9 cellular contexts compared by ENCODE assay signal in the genomic region with DNA sequence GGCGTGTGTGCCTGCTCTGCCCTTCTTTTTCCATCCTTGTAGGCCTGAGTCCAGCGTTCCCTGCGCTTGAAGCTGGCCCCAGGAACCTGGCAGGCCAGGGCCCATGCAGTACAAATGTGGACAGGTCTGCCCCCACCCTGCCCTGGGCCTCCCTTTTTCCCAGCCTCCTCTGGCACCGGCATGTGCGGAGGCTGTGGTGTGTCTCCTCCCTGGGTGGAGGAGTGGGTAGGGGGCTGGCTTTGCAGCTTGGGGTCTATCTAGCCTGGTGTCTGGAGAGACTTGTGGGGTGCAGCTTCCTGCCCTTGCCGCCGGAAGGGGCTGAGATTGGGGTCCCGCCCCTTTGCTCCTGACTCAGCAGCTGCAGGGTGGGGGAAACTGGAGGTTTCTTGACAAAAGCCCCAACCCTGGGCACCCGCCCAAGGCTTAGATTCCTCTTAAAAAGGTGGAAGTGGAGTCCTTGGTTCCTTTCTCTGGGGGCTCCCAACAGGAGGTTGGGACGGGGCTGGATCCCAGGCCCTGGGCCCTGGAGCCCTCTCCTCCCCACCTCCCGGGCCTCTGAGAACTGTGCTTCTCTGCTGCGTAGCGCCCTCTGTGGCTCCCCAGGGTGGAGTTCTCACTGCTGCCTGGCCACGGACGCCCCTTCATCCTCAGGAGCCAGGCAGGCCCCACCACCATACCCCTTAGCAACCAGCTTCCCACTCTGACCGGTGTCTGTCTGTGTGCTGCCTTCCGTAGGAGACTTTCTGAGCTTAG. TPM values are rescaled to one million over a fixed set of nuclear protein-coding genes. Genes with fewer than 3 reads are reported as not detected.
A peak's percentile ranks its signal among the peaks of the same experiment; 100 is the strongest.
DNase-seq lines count a peak whose midpoint lies in the region; ATAC-seq lines count a peak whose summit lies in the region.
"Had no signal": no experiment of that assay in that cellular context is flagged by ENCODE, and none has a peak within 500 bp of the region (broad histone marks: within the 10 kb centered on the region; RNA-seq: fewer than 3 reads in every experiment).

No MANE protein-coding gene starts in this region.

- H3K27me3 Mint-ChIP-seq in activated CD4-positive, alpha-beta T cell treated with anti-CD3 and anti-CD28 coated beads for 36 hours: no peaks in the 10 kb centered on the region
- H3K27me3 Mint-ChIP-seq in activated naive CD8-positive, alpha-beta T cell: no peaks in the 10 kb centered on the region

- CTCF ChIA-PET in activated CD4-positive, alpha-beta T cell treated with anti-CD3 and anti-CD28 coated beads for 36 hours (lab: Charles Lee): no interaction called here

- DNase-seq in activated CD4-positive, alpha-beta T cell treated with anti-CD3 and anti-CD28 coated beads for 36 hours: peak; percentile 60
- no peak for DNase-seq in activated CD4-positive, alpha-beta T cell treated with anti-CD3 and anti-CD28 coated beads, Interleukin-2, amount 50 U/mL, for 1 hour
- DNase-seq in iPS-NIHi7 (ENCODE audit: extremely low spot score): peak; percentile 55
- no peak for DNase-seq in AML-193 (lab: John Stamatoyannopoulos, UW)
- no peak for DNase-seq in GM19238 (ENCODE audit: insufficient read length, low spot score)

- no peaks in the 10 kb centered on the region for H3K36me3 Mint-ChIP-seq in activated CD4-positive, alpha-beta T cell treated with anti-CD3 and anti-CD28 coated beads for 36 hours (ENCODE audit: low read depth)
- no peaks in the 10 kb centered on the region for H3K36me3 Mint-ChIP-seq in activated naive CD8-positive, alpha-beta T cell
- H3K36me3 Mint-ChIP-seq: stimulated activated memory B cell treated with anti-CD40 and anti-IgM and Interleukin-4, amounts not matched to agents 10 μg/mL and 1 μg/mL and 100 μg/mL, for 72 hours had no signal

- intact Hi-C loops in activated CD4-positive, alpha-beta T cell treated with anti-CD3 and anti-CD28 coated beads for 36 hours (cut with DNase I, micrococcal nuclease): no loop called here

- POLR2A ChIA-PET in activated CD4-positive, alpha-beta T cell treated with anti-CD3 and anti-CD28 coated beads for 36 hours (lab: Charles Lee): no interaction called here

- peaks cover 10% of the 10 kb centered on the region for H3K4me1 Mint-ChIP-seq in activated CD4-positive, alpha-beta T cell treated with anti-CD3 and anti-CD28 coated beads for 36 hours
- H3K4me1 Mint-ChIP-seq in activated naive CD8-positive, alpha-beta T cell (ENCODE audit: low read depth): peaks cover 17% of the 10 kb centered on the region

- peak overlapping the region; percentile 25 for H3K27ac ChIP-seq in temporal lobe (ENCODE audit: low read depth, low read length)

- no peaks in the 10 kb centered on the region for H3K9me3 Mint-ChIP-seq in activated CD4-positive, alpha-beta T cell treated with anti-CD3 and anti-CD28 coated beads for 36 hours (ENCODE audit: low read depth)
- no peaks in the 10 kb centered on the region for H3K9me3 Mint-ChIP-seq in activated naive CD8-positive, alpha-beta T cell (ENCODE audit: low read depth)
- H3K9me3 Mint-ChIP-seq: stimulated activated memory B cell treated with anti-CD40 and anti-IgM and Interleukin-4, amounts not matched to agents 10 μg/mL and 1 μg/mL and 100 μg/mL, for 72 hours had no signal

- peak; percentile 60 for ATAC-seq in activated CD4-positive, alpha-beta T cell treated with anti-CD3 and anti-CD28 coated beads for 36 hours
- ATAC-seq in HG03280 (IDR thresholded peaks at IDR 0.05; ENCODE audit: unreplicated experiment): no peak
- ATAC-seq: stimulated activated memory B cell treated with anti-CD40 and anti-IgM and Interleukin-4, amounts not matched to agents 10 μg/mL and 1 μg/mL and 100 μg/mL, for 72 hours had no signal

- H3K4me3 Mint-ChIP-seq in activated CD4-positive, alpha-beta T cell treated with anti-CD3 and anti-CD28 coated beads for 36 hours: no peak overlapping the region
- peak overlapping the region; percentile 35 for H3K4me3 Mint-ChIP-seq in activated naive CD8-positive, alpha-beta T cell
- H3K4me3 Mint-ChIP-seq: stimulated activated memory B cell treated with anti-CD40 and anti-IgM and Interleukin-4, amounts not matched to agents 10 μg/mL and 1 μg/mL and 100 μg/mL, for 72 hours had no signal

- H3K27ac Mint-ChIP-seq in activated CD4-positive, alpha-beta T cell treated with anti-CD3 and anti-CD28 coated beads for 36 hours: no peak overlapping the region
- H3K27ac Mint-ChIP-seq in activated naive CD8-positive, alpha-beta T cell: peak overlapping the region; percentile 69
- H3K27ac Mint-ChIP-seq: stimulated activated memory B cell treated with anti-CD40 and anti-IgM and Interleukin-4, amounts not matched to agents 10 μg/mL and 1 μg/mL and 100 μg/mL, for 72 hours had no signal

RNA-seq across cellular contexts. Expression of a gene that starts 18.0 kb away (rescaled TPM):
- 10 to 100 TPM; 17.6 to 20.9 TPM for total RNA-seq in activated CD4-positive, alpha-beta T cell treated with anti-CD3 and anti-CD28 coated beads for 36 hours
- 5.4 TPM for total RNA-seq in temporal lobe

Comparison
In these comparisons a context has a peak if more than half of its experiments do, and no peak if none do; other contexts are left out.
1. DNase-seq: peak in activated CD4-positive, alpha-beta T cell treated with anti-CD3 and anti-CD28 coated beads for 36 hours (single experiment) and iPS-NIHi7 (single experiment); none in activated CD4-positive, alpha-beta T cell treated with anti-CD3 and anti-CD28 coated beads, Interleukin-2, amount 50 U/mL, for 1 hour (single experiment), AML-193 (0 of 2) and GM19238 (single experiment).